In the genomic region with DNA sequence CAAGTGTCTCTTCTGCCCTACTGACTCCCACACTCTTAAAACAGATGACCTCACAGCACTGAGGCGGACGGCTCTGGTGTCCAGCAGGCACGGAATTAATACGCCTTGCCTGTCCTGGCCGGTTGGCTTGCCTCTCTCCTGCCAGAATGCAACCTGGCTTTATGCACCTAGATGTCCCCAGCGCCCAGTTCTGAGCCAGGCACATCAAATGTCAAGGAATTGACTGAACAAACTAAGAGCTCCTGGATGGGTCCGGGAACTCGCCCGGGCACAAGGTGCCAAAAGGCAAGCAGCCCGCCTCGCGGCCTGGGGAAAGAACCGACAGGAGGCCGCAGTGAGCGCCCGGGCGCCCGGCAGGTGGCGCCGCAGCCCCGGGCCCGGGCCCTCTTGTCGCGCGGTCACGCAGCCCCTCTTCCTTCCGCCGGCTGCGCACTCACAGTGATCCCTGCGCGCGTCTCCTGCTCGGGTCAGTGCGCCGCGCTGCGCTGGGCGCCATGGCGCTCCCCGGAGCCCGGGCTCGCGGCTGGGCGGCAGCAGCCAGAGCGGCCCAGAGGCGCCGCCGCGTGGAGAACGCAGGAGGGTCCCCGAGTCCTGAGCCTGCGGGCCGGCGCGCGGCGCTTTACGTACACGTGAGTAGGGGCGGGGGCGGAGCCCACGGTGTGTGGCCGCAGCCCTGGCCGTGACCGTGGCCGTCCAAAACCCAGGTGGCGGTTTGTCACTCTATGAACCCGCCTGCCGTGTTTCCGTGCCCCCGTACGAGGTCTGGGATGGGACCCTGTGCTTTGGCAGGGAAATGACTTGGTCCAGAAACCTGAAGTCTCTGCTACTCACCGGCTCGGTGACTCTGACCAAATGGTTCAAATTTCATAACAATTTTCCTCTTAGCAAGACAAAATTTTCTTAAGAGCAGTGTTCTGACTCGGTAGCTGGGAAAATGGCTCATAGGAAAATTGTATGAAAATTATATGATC, we compare ENCODE assay signal across 1 cellular context.
A peak's percentile ranks its signal among the peaks of the same experiment; 100 is the strongest.
TF ChIP-seq lines count a peak whose summit lies in the region.

Gene RSAD1 (plus strand): TSS at position 470 of the 971 bp plus-strand sequence. CDS start 25 bp downstream, at position 495.

TF ChIP-seq in HepG2, 621 proteins besides CTCF, POLR2A, EP300 and RAD21 (continued from another document and continues in another):
- TF ChIP-seq, protein P1, sequence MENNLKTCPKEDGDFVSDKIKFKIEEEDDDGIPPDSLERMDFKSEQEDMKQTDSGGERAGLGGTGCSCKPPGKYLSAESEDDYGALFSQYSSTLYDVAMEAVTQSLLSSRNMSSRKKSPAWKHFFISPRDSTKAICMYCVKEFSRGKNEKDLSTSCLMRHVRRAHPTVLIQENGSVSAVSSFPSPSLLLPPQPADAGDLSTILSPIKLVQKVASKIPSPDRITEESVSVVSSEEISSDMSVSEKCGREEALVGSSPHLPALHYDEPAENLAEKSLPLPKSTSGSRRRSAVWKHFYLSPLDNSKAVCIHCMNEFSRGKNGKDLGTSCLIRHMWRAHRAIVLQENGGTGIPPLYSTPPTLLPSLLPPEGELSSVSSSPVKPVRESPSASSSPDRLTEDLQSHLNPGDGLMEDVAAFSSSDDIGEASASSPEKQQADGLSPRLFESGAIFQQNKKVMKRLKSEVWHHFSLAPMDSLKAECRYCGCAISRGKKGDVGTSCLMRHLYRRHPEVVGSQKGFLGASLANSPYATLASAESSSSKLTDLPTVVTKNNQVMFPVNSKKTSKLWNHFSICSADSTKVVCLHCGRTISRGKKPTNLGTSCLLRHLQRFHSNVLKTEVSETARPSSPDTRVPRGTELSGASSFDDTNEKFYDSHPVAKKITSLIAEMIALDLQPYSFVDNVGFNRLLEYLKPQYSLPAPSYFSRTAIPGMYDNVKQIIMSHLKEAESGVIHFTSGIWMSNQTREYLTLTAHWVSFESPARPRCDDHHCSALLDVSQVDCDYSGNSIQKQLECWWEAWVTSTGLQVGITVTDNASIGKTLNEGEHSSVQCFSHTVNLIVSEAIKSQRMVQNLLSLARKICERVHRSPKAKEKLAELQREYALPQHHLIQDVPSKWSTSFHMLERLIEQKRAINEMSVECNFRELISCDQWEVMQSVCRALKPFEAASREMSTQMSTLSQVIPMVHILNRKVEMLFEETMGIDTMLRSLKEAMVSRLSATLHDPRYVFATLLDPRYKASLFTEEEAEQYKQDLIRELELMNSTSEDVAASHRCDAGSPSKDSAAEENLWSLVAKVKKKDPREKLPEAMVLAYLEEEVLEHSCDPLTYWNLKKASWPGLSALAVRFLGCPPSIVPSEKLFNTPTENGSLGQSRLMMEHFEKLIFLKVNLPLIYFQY (CRISPR knock-in tag; IDR thresholded peaks at IDR 0.05; ENCODE audit: borderline replicate concordance), result peak; percentile 68; the same call in 1 of the 2 replicates
- TF ChIP-seq KDM5B (CRISPR knock-in tag; IDR thresholded peaks at IDR 0.05; ENCODE audit: borderline replicate concordance), result peak; percentile 91; the same call in 1 of the 2 replicates
- TF ChIP-seq, protein P2, sequence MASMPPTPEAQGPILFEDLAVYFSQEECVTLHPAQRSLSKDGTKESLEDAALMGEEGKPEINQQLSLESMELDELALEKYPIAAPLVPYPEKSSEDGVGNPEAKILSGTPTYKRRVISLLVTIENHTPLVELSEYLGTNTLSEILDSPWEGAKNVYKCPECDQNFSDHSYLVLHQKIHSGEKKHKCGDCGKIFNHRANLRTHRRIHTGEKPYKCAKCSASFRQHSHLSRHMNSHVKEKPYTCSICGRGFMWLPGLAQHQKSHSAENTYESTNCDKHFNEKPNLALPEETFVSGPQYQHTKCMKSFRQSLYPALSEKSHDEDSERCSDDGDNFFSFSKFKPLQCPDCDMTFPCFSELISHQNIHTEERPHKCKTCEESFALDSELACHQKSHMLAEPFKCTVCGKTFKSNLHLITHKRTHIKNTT (CRISPR knock-in tag; IDR thresholded peaks at IDR 0.05), result 0 out of 2 replicates have a peak, but pooled peaks have one; percentile 20
- TF ChIP-seq ZNF678 (CRISPR knock-in tag; IDR thresholded peaks at IDR 0.05), result peak; percentile 83; the same call in 1 of the 2 replicates
- TF ChIP-seq, protein P3, sequence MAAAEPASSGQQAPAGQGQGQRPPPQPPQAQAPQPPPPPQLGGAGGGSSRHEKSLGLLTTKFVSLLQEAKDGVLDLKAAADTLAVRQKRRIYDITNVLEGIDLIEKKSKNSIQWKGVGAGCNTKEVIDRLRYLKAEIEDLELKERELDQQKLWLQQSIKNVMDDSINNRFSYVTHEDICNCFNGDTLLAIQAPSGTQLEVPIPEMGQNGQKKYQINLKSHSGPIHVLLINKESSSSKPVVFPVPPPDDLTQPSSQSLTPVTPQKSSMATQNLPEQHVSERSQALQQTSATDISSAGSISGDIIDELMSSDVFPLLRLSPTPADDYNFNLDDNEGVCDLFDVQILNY (CRISPR knock-in tag; conservative IDR thresholded peaks at IDR 0.05), result peak; percentile 55
- TF ChIP-seq CENPBD1 (CRISPR knock-in tag; IDR thresholded peaks at IDR 0.05; ENCODE audit: borderline replicate concordance, low read depth), result no peak
- no peak for TF ChIP-seq RBM22 (optimal IDR thresholded peaks at IDR 0.05; ENCODE audit: low read length)
- no peak for TF ChIP-seq IKZF1 (IDR thresholded peaks at IDR 0.05)
- no peak for TF ChIP-seq JARID2 (CRISPR knock-in tag; IDR thresholded peaks at IDR 0.05; ENCODE audit: insufficient replicate concordance)
- no peak for TF ChIP-seq HOXA7 (CRISPR knock-in tag; IDR thresholded peaks at IDR 0.05)
- TF ChIP-seq SOX5 (CRISPR knock-in tag; IDR thresholded peaks at IDR 0.05; ENCODE audit: borderline replicate concordance), result peak; percentile 57; the same call in 1 of the 2 replicates
- TF ChIP-seq MIER2 (CRISPR knock-in tag; IDR thresholded peaks at IDR 0.05), result no peak
- no peak for TF ChIP-seq CERS6 (CRISPR knock-in tag; IDR thresholded peaks at IDR 0.05)
- 0 out of 2 replicates have a peak, but pooled peaks have one; percentile 38 for TF ChIP-seq ZNF274 (CRISPR knock-in tag; IDR thresholded peaks at IDR 0.05)
- peak; percentile 96 for TF ChIP-seq YY1 (IDR thresholded peaks at IDR 0.05; ENCODE audit: insufficient read depth, insufficient replicate concordance, low read depth, low read length)
- no peak for TF ChIP-seq ZNF646 (CRISPR knock-in tag; IDR thresholded peaks at IDR 0.05)
- TF ChIP-seq ZNF616 (CRISPR knock-in tag; IDR thresholded peaks at IDR 0.05; ENCODE audit: low read depth), result 0 out of 2 replicates have a peak, but pooled peaks have one; percentile 20
- TF ChIP-seq, protein P4, sequence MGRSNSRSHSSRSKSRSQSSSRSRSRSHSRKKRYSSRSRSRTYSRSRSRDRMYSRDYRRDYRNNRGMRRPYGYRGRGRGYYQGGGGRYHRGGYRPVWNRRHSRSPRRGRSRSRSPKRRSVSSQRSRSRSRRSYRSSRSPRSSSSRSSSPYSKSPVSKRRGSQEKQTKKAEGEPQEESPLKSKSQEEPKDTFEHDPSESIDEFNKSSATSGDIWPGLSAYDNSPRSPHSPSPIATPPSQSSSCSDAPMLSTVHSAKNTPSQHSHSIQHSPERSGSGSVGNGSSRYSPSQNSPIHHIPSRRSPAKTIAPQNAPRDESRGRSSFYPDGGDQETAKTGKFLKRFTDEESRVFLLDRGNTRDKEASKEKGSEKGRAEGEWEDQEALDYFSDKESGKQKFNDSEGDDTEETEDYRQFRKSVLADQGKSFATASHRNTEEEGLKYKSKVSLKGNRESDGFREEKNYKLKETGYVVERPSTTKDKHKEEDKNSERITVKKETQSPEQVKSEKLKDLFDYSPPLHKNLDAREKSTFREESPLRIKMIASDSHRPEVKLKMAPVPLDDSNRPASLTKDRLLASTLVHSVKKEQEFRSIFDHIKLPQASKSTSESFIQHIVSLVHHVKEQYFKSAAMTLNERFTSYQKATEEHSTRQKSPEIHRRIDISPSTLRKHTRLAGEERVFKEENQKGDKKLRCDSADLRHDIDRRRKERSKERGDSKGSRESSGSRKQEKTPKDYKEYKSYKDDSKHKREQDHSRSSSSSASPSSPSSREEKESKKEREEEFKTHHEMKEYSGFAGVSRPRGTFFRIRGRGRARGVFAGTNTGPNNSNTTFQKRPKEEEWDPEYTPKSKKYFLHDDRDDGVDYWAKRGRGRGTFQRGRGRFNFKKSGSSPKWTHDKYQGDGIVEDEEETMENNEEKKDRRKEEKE (IDR thresholded peaks at IDR 0.05), result no peak
- no peak for TF ChIP-seq NCOA1 (CRISPR knock-in tag; IDR thresholded peaks at IDR 0.05)
- TF ChIP-seq ELF1 (CRISPR knock-in tag; IDR thresholded peaks at IDR 0.05), result no peak; the same call in 1 of the 2 replicates
- TF ChIP-seq, protein P5, sequence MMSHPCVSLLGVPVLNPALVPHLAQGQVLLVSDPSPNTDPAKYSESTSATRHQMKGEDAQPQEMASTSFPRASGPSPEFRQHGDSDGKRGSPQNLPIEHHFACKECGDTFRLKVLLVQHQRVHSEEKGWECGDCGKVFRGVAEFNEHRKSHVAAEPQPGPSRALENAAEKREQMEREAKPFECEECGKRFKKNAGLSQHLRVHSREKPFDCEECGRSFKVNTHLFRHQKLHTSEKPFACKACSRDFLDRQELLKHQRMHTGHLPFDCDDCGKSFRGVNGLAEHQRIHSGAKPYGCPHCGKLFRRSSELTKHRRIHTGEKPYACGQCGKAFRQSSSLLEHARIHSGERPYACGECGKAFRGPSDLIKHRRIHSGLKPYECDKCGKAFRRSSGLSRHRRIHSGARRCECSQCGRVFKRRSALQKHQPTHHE (CRISPR knock-in tag; IDR thresholded peaks at IDR 0.05; ENCODE audit: borderline replicate concordance), result peak; percentile 87; the same call in 1 of the 2 replicates
- no peak for TF ChIP-seq PRPF4 (IDR thresholded peaks at IDR 0.05; ENCODE audit: low read depth, low read length, poor library complexity, severe bottlenecking)
- no peak for TF ChIP-seq ZNF207 (IDR thresholded peaks at IDR 0.05; ENCODE audit: borderline replicate concordance)
- TF ChIP-seq NAIF1 (CRISPR knock-in tag; IDR thresholded peaks at IDR 0.05; ENCODE audit: borderline replicate concordance), result peak; percentile 92; the same call in 1 of the 2 replicates
- no peak for TF ChIP-seq ZNF737 (CRISPR knock-in tag; IDR thresholded peaks at IDR 0.05; ENCODE audit: borderline replicate concordance)
- no peak for TF ChIP-seq DNMT3B (CRISPR knock-in tag; conservative IDR thresholded peaks at IDR 0.05)
- TF ChIP-seq GRHL1 (CRISPR knock-in tag; conservative IDR thresholded peaks at IDR 0.05), result no peak
- TF ChIP-seq JDP2 (CRISPR knock-in tag; IDR thresholded peaks at IDR 0.05; ENCODE audit: borderline replicate concordance), result no peak
- no peak for TF ChIP-seq MAFG (CRISPR knock-in tag; IDR thresholded peaks at IDR 0.05)
- TF ChIP-seq ZNF549 (CRISPR knock-in tag; IDR thresholded peaks at IDR 0.05), result peak; percentile 70; the same call in 1 of the 2 replicates
- no peak for TF ChIP-seq ZNF136 (CRISPR knock-in tag; IDR thresholded peaks at IDR 0.05; ENCODE audit: low read depth)
- no peak for TF ChIP-seq ZNF577 (CRISPR knock-in tag; IDR thresholded peaks at IDR 0.05; ENCODE audit: borderline replicate concordance, low read depth)
